Comparison of ENCODE assay signal across 1 cellular context in the genomic region with DNA sequence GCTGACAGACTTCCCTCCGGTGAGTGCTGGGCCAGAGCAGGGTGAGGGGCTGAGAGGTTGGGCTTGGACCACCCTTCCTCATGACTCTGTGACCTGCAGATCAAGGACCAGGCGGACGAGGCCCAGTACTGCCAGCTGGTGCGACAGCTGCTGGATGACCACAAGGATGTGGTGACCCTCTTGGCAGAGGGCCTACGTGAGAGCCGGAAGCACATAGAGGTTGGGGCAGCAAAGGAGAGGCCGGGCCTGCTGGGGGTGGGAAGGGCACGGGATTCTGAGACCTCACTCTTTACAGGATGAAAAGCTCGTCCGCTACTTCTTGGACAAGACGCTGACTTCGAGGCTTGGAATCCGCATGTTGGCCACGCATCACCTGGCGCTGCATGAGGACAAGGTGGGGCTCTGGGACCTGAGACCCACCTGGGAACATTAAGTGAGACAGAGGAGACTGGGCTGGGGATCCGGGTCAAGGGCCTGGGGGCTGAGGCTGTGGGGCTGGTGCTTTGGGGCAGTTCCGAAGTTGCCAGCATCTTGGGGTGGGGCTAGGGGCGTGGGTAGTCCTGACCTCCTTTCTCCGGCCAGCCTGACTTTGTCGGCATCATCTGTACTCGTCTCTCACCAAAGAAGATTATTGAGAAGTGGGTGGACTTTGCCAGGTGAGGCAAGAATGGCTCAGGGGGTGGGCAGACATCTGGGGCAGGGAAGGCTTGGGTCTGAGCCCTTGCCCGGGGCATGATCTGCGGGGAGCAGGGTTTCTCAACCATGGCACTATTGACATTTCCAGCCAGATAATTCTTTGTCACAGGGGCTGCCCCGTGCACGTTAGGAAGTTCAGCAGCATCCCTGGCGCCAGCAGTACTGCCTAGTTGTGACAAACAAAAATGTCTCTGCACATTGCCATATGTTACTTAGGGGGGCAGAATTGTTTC.
TF ChIP-seq lines count a peak whose summit lies in the region.

No MANE protein-coding gene starts in this region.

TF ChIP-seq in GM23338, 12 proteins besides CTCF, POLR2A, EP300 and RAD21:
- TF ChIP-seq, protein P1, sequence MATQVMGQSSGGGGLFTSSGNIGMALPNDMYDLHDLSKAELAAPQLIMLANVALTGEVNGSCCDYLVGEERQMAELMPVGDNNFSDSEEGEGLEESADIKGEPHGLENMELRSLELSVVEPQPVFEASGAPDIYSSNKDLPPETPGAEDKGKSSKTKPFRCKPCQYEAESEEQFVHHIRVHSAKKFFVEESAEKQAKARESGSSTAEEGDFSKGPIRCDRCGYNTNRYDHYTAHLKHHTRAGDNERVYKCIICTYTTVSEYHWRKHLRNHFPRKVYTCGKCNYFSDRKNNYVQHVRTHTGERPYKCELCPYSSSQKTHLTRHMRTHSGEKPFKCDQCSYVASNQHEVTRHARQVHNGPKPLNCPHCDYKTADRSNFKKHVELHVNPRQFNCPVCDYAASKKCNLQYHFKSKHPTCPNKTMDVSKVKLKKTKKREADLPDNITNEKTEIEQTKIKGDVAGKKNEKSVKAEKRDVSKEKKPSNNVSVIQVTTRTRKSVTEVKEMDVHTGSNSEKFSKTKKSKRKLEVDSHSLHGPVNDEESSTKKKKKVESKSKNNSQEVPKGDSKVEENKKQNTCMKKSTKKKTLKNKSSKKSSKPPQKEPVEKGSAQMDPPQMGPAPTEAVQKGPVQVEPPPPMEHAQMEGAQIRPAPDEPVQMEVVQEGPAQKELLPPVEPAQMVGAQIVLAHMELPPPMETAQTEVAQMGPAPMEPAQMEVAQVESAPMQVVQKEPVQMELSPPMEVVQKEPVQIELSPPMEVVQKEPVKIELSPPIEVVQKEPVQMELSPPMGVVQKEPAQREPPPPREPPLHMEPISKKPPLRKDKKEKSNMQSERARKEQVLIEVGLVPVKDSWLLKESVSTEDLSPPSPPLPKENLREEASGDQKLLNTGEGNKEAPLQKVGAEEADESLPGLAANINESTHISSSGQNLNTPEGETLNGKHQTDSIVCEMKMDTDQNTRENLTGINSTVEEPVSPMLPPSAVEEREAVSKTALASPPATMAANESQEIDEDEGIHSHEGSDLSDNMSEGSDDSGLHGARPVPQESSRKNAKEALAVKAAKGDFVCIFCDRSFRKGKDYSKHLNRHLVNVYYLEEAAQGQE (IDR thresholded peaks at IDR 0.05; ENCODE audit: unreplicated experiment): no peak
- TF ChIP-seq EZH2 (IDR thresholded peaks at IDR 0.05; ENCODE audit: low read depth, unreplicated experiment): no peak
- TF ChIP-seq, protein P2, sequence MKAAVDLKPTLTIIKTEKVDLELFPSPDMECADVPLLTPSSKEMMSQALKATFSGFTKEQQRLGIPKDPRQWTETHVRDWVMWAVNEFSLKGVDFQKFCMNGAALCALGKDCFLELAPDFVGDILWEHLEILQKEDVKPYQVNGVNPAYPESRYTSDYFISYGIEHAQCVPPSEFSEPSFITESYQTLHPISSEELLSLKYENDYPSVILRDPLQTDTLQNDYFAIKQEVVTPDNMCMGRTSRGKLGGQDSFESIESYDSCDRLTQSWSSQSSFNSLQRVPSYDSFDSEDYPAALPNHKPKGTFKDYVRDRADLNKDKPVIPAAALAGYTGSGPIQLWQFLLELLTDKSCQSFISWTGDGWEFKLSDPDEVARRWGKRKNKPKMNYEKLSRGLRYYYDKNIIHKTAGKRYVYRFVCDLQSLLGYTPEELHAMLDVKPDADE (IDR thresholded peaks at IDR 0.05): no peak
- TF ChIP-seq JUNB (IDR thresholded peaks at IDR 0.05; ENCODE audit: unreplicated experiment): no peak
- TF ChIP-seq NANOG (IDR thresholded peaks at IDR 0.05; ENCODE audit: borderline replicate concordance): no peak
- no peak for TF ChIP-seq POLR2AphosphoS5 (IDR thresholded peaks at IDR 0.05; ENCODE audit: low read depth)
- no peak for TF ChIP-seq CREB1 (CRISPR knock-in tag; IDR thresholded peaks at IDR 0.05; ENCODE audit: low read depth)
- no peak for TF ChIP-seq EZH2phosphoT487 (IDR thresholded peaks at IDR 0.05; ENCODE audit: unreplicated experiment)
- TF ChIP-seq ZNF114 (CRISPR knock-in tag; IDR thresholded peaks at IDR 0.05): no peak
- no peak for TF ChIP-seq ZNF331 (CRISPR knock-in tag; IDR thresholded peaks at IDR 0.05; ENCODE audit: low read depth)
- no peak for TF ChIP-seq STAT1 (IDR thresholded peaks at IDR 0.05; ENCODE audit: unreplicated experiment)
- TF ChIP-seq ZNF462 (CRISPR knock-in tag; IDR thresholded peaks at IDR 0.05): no peak
TF ChIP-seq in GM23338: peak in this region for 0.
